In genomic region chr2:160493227-160494028, GRCh38 we compare ENCODE assay signal across 8 cellular contexts. TPM values are rescaled to one million over a fixed set of nuclear protein-coding genes. Genes with fewer than 3 reads are reported as not detected.
DNase-seq lines count a peak whose midpoint lies in the region; ATAC-seq and TF ChIP-seq lines count a peak whose summit lies in the region.

TSS of gene RBMS1 (minus strand) at chr2:160493807. CDS start at chr2:160493363, 444 bp downstream.

- peak within 1 kb of the TSS; percentile 80 to 88 for H3K27ac ChIP-seq in mucosa of rectum (ENCODE audit: low read depth in 2 of 2, low read length in 2 of 2)

- DNase-seq in AG08396 (ENCODE audit: low spot score): peak; percentile 70
- peak; percentile 89 for DNase-seq in H7
- peak; percentile 54 for DNase-seq in NCI-H774 (lab: John Stamatoyannopoulos, UW)
- peak; percentile 35 for DNase-seq in activated T-cell treated with anti-CD3 and anti-CD28 coated beads for 24 hours (ENCODE audit: low read depth)
- DNase-seq in epithelial cell of proximal tubule (ENCODE audit: low read depth): no peak
- DNase-seq in stimulated activated CD8-positive, alpha-beta memory T cell treated with anti-CD3 and anti-CD28 coated beads, Interleukin-7, amount 100 ng/mL, for 48 hours (ENCODE audit: extremely low read depth in 1 of 2, low read depth in 1 of 2): peak; percentile 23 to 29

- no peaks in the 10 kb centered on the region for H3K9me3 ChIP-seq in mucosa of rectum (ENCODE audit: control insufficient read depth in 2 of 2, low read length in 2 of 2)

- H3K4me1 ChIP-seq in mucosa of rectum (ENCODE audit: control insufficient read depth in 2 of 2, insufficient read depth in 2 of 2, low read length in 2 of 2): peaks cover 0 to 3% of the 10 kb centered on the region in 2 donors

- peak within 1 kb of the TSS; percentile 74 to 75 for H3K9ac ChIP-seq in mucosa of rectum (ENCODE audit: low read depth in 1 of 2, low read length in 2 of 2)

- peak; percentile 1 for TF ChIP-seq CTCF in epithelial cell of proximal tubule (conservative IDR thresholded peaks at IDR 0.05; ENCODE audit: low read depth, low read length)

- ATAC-seq in HG03378 (IDR thresholded peaks at IDR 0.05; ENCODE audit: unreplicated experiment): no peak

- no peaks in the 10 kb centered on the region for H3K36me3 ChIP-seq in H7 (replicated peaks; ENCODE audit: control insufficient read depth, insufficient read depth, low read length)
- no peaks in the 10 kb centered on the region for H3K36me3 ChIP-seq in mucosa of rectum (ENCODE audit: control insufficient read depth in 2 of 2, insufficient read depth in 2 of 2, low read length in 2 of 2)

- no peaks in the 10 kb centered on the region for H3K27me3 ChIP-seq in H7 (ENCODE audit: control insufficient read depth, insufficient read depth, low read length)
- H3K27me3 ChIP-seq in mucosa of rectum (ENCODE audit: control insufficient read depth in 2 of 2, insufficient read depth in 2 of 2, low read length in 2 of 2): peaks cover 21 to 31% of the 10 kb centered on the region in 2 donors

- peak within 1 kb of the TSS; percentile 81 for H3K4me3 ChIP-seq in H7 (ENCODE audit: insufficient read depth, low read depth, low read length)
- H3K4me3 ChIP-seq in epithelial cell of proximal tubule (ENCODE audit: low read depth, low read length): peak within 1 kb of the TSS; percentile 87
- peak within 1 kb of the TSS; percentile 77 to 80 for H3K4me3 ChIP-seq in mucosa of rectum (ENCODE audit: low read length in 2 of 2)

RNA-seq across cellular contexts. Expression of gene RBMS1, which starts in this region (rescaled TPM):
- 46.7 and 53.8 TPM in 2 replicates for total RNA-seq in H7 (2014; rRNA removed; shearing (Covaris generic))
- 54.7 and 54.8 TPM in 2 replicates for total RNA-seq in epithelial cell of proximal tubule
